21 cellular contexts compared by ENCODE assay signal in the genomic region with DNA sequence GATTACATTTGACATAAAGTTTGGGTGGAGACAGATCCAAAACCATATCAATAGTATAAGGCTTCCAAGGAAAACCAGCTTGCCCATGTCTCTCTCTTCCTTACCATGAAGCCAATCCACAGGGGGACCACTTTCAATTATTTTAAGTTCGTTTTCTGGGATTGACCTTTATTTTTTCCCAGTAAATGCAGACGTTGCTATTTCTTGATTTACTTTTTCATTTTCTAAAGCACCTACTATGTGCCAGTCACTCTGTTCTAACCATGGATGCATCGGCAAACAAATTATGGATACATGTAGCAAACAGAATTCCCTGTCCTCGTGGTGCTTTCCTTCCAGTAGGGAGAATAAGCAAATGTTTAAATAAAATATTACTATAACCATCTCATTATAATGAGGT.
DNase-seq lines count a peak whose midpoint lies in the region; ATAC-seq, FAIRE-seq and TF ChIP-seq lines count a peak whose summit lies in the region.
"Had no signal": no experiment of that assay in that cellular context is flagged by ENCODE, and none has a peak within 500 bp of the region (broad histone marks: within the 10 kb centered on the region; RNA-seq: fewer than 3 reads in every experiment).

No MANE protein-coding gene starts in this region.

- H4K20me1 ChIP-seq in K562 (replicated peaks; ENCODE audit: control insufficient read depth, insufficient read depth, low read length), result no peaks in the 10 kb centered on the region
- H4K20me1 ChIP-seq: BLaER1 treated with 17β-estradiol and CSF1 and Interleukin-3, amounts not matched to agents 10 nM and 100 nM had no signal

- H3K9me1 ChIP-seq in K562 (ENCODE audit: control insufficient read depth, insufficient read depth, low read length), result no peaks in the 10 kb centered on the region

- TF ChIP-seq POLR2A in A549 (IDR thresholded peaks at IDR 0.05; ENCODE audit: low read length) (no peak), GM12892 (IDR thresholded peaks at IDR 0.05; ENCODE audit: low read depth, low read length) (no peak), K562 (conservative IDR thresholded peaks at IDR 0.05) (no peak)

- H3K27me3 ChIP-seq in K562 (ENCODE audit: control insufficient read depth in 2 of 2, insufficient read depth in 2 of 2, low read length in 2 of 2), result no peaks in the 10 kb centered on the region; a peak in 1 of 5 replicates

- TF ChIP-seq EP300 in A549 (IDR thresholded peaks at IDR 0.05) (no peak), K562 (IDR thresholded peaks at IDR 0.05; ENCODE audit: low read length) (no peak)

- no peak overlapping the region for H3K27ac ChIP-seq in A549
- no peak overlapping the region for H3K27ac ChIP-seq in K562 (ENCODE audit: extremely low read depth, low read depth, low read length)
- H3K27ac ChIP-seq: BLaER1 treated with 17β-estradiol and CSF1 and Interleukin-3, amounts not matched to agents 10 nM and 100 nM; C4-2B had no signal

- H3K9me3 ChIP-seq in A549 (no peaks in the 10 kb centered on the region), K562 (replicated peaks; ENCODE audit: control insufficient read depth, insufficient read depth, low read depth, low read length) (no peaks in the 10 kb centered on the region)
- H3K9me3 ChIP-seq: BLaER1 treated with 17β-estradiol and CSF1 and Interleukin-3, amounts not matched to agents 10 nM and 100 nM; Caco-2 had no signal

- no peak for TF ChIP-seq RAD21 in A549 (conservative IDR thresholded peaks at IDR 0.05 in 1 of 2, IDR thresholded peaks at IDR 0.05 in 1 of 2)
- no peak for TF ChIP-seq RAD21 in K562 (CRISPR knock-in tag; conservative IDR thresholded peaks at IDR 0.05 in 1 of 2, IDR thresholded peaks at IDR 0.05 in 1 of 2)

- CTCF ChIA-PET in A549 (lab: Yijun Ruan, JAX), result interaction anchor here (4.2 kb wide), 1 partner anchor 11 kb away, joined by 26 read pairs; no protein-coding TSS in a partner anchor
- CTCF ChIA-PET in K562 (lab: Yijun Ruan, JAX; ENCODE audit: low intra/inter-chr PET ratio), result no interaction called here

- no peak for TF ChIP-seq CTCF in A549 (IDR thresholded peaks at IDR 0.05)
- TF ChIP-seq CTCF in K562 (IDR thresholded peaks at IDR 0.05 in 2 of 3, conservative IDR thresholded peaks at IDR 0.05 in 1 of 3; ENCODE audit: insufficient read depth in 2 of 3, low read depth in 1 of 3, low read length in 3 of 3), result no peak

- ATAC-seq in A549 (no peak), K562 (no peak), GM19397 (IDR thresholded peaks at IDR 0.05; ENCODE audit: unreplicated experiment) (no peak), GM18511 (IDR thresholded peaks at IDR 0.05; ENCODE audit: unreplicated experiment) (no peak)
- ATAC-seq: CD8-positive, alpha-beta T cell had no signal

- no peak overlapping the region for H2AFZ ChIP-seq in K562 (ENCODE audit: low read depth, low read length)

- H3K4me2 ChIP-seq in A549, result no peak overlapping the region
- no peak overlapping the region for H3K4me2 ChIP-seq in K562 (ENCODE audit: insufficient read depth, low read length)
- H3K4me2 ChIP-seq: BLaER1 treated with 17β-estradiol and CSF1 and Interleukin-3, amounts not matched to agents 10 nM and 100 nM had no signal

- DNase-seq in A549 (ENCODE audit: low read depth in 1 of 2, low spot score in 1 of 2) (no peak), GM12892 (ENCODE audit: insufficient read length) (no peak), K562 (ENCODE audit: extremely low read depth in 1 of 4, low spot score in 3 of 4) (no peak)
- DNase-seq: 8988T; AML-193; Caco-2; Calu3; CD4-positive, alpha-beta T cell; CD8-positive, alpha-beta T cell; DMS79 treated with DMSO at 0.1 percent for 48 hours; GF-D8 had no signal

- BruUV-seq in K562 (replicated peaks; lab: Mats Ljungman, UMichigan), result no TSS peak

- in situ Hi-C loops in K562 (cut with MboI), result no loop called here

- WGBS in A549 (ENCODE audit: missing lambda C conversion rate), result 4% methylated on average over 4 of the region's 4 CpGs
- 0% methylated on average over 4 of the region's 4 CpGs for WGBS in K562 (ENCODE audit: insufficient coverage, low coverage, missing lambda C conversion rate)

- no peak for FAIRE-seq in A549 (lab: Jason Lieb, UNC)
- FAIRE-seq in GM12892 (lab: Jason Lieb, UNC), result peak; percentile 21
- FAIRE-seq in K562 (lab: Jason Lieb, UNC), result no peak
- FAIRE-seq: A204.1, D721Med, G401.6, GM12891, GM18507, GM19239 had no signal

- no peaks in the 10 kb centered on the region for H3K36me3 ChIP-seq in K562 (ENCODE audit: control insufficient read depth, insufficient read depth, low read length)

- intact Hi-C loops in K562 (cut with micrococcal nuclease), result no loop called here

- no peak overlapping the region for H3K4me3 ChIP-seq in A549
- no peak overlapping the region for H3K4me3 ChIP-seq in K562
- H3K4me3 ChIP-seq: BLaER1 treated with 17β-estradiol and CSF1 and Interleukin-3, amounts not matched to agents 10 nM and 100 nM had no signal

- POLR2A ChIA-PET in A549 (lab: Yijun Ruan, JAX) (no interaction called here), K562 (lab: Yijun Ruan, JAX) (no interaction called here)

- H3K79me2 ChIP-seq in K562 (ENCODE audit: control insufficient read depth, insufficient read depth, low read length), result no peaks in the 10 kb centered on the region

- no peak overlapping the region for H3K9ac ChIP-seq in K562 (ENCODE audit: insufficient read depth in 1 of 2, low read depth in 2 of 2, low read length in 2 of 2)
- H3K9ac ChIP-seq: BLaER1 treated with 17β-estradiol and CSF1 and Interleukin-3, amounts not matched to agents 10 nM and 100 nM had no signal

- H3K4me1 ChIP-seq in A549 (no peaks in the 10 kb centered on the region), K562 (replicated peaks in 1 of 2; ENCODE audit: control insufficient read depth in 2 of 2, insufficient read depth in 2 of 2, low read length in 2 of 2) (no peaks in the 10 kb centered on the region)
- H3K4me1 ChIP-seq: Caco-2 had no signal

TF ChIP-seq in A549, 52 proteins besides CTCF, POLR2A, EP300 and RAD21:
- TF ChIP-seq MAFK (IDR thresholded peaks at IDR 0.05; ENCODE audit: partially characterized antibody) (peak; percentile 54), FOSL2 (IDR thresholded peaks at IDR 0.05) (no peak), FOSL2 (CRISPR knock-in tag; IDR thresholded peaks at IDR 0.05) (no peak)

TF ChIP-seq in K562, 482 proteins besides CTCF, POLR2A, EP300 and RAD21:
- no peak for TF ChIP-seq ZNF140 (CRISPR knock-in tag; IDR thresholded peaks at IDR 0.05)
- no peak for TF ChIP-seq HNRNPH1 (optimal IDR thresholded peaks at IDR 0.05; ENCODE audit: low read depth, low read length)
- no peak for TF ChIP-seq FUS (optimal IDR thresholded peaks at IDR 0.05; ENCODE audit: low read depth, low read length)
- peak; percentile 23; the same call in 1 of the 2 replicates for TF ChIP-seq ZNF316 (IDR thresholded peaks at IDR 0.05)
- no peak for TF ChIP-seq LCOR (CRISPR knock-in tag; IDR thresholded peaks at IDR 0.05)
- TF ChIP-seq, protein P1, sequence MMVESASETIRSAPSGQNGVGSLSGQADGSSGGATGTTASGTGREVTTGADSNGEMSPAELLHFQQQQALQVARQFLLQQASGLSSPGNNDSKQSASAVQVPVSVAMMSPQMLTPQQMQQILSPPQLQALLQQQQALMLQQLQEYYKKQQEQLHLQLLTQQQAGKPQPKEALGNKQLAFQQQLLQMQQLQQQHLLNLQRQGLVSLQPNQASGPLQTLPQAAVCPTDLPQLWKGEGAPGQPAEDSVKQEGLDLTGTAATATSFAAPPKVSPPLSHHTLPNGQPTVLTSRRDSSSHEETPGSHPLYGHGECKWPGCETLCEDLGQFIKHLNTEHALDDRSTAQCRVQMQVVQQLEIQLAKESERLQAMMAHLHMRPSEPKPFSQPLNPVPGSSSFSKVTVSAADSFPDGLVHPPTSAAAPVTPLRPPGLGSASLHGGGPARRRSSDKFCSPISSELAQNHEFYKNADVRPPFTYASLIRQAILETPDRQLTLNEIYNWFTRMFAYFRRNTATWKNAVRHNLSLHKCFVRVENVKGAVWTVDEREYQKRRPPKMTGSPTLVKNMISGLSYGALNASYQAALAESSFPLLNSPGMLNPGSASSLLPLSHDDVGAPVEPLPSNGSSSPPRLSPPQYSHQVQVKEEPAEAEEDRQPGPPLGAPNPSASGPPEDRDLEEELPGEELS (CRISPR knock-in tag; IDR thresholded peaks at IDR 0.05; ENCODE audit: borderline replicate concordance), result no peak
